Comparison of ENCODE assay signal across 10 cellular contexts in genomic region chr2:215410932-215411285, GRCh38. TPM values are rescaled to one million over a fixed set of nuclear protein-coding genes. Genes with fewer than 3 reads are reported as not detected.
A peak's percentile ranks its signal among the peaks of the same experiment; 100 is the strongest.
DNase-seq lines count a peak whose midpoint lies in the region; ATAC-seq and TF ChIP-seq lines count a peak whose summit lies in the region.
"Had no signal": no experiment of that assay in that cellular context is flagged by ENCODE, and none has a peak within 500 bp of the region (broad histone marks: within the 10 kb centered on the region; RNA-seq: fewer than 3 reads in every experiment).

No MANE protein-coding gene starts in this region.

- peaks cover 85% of the 10 kb centered on the region for H3K36me3 Mint-ChIP-seq in osteocyte (ENCODE audit: unreplicated experiment)

- peak overlapping the region; percentile 87 for H3K27ac Mint-ChIP-seq in osteocyte (ENCODE audit: unreplicated experiment)
- H3K27ac Mint-ChIP-seq: naive thymus-derived CD4-positive, alpha-beta T cell had no signal

- H3K27ac ChIP-seq in coronary artery, result peak overlapping the region; percentile 54 to 78

- H3K4me1 Mint-ChIP-seq in osteocyte (ENCODE audit: unreplicated experiment), result peaks cover 93% of the 10 kb centered on the region

- no peak for TF ChIP-seq CTCF in NB4 (IDR thresholded peaks at IDR 0.05; ENCODE audit: low read depth, low read length)
- TF ChIP-seq CTCF in coronary artery (IDR thresholded peaks at IDR 0.05), result no peak
- no peak for TF ChIP-seq CTCF in osteocyte (IDR thresholded peaks at IDR 0.05)

- DNase-seq in DMS53 treated with DMSO at 0.1 percent for 48 hours (lab: John Stamatoyannopoulos, UW; ENCODE audit: unreplicated experiment) (peak; percentile 10), NB4 (ENCODE audit: low read depth) (peak; percentile 55), coronary artery (ENCODE audit: low spot score) (no peak), osteocyte (ENCODE audit: extremely low spot score, unreplicated experiment) (no peak), NCI-H526 treated with DMSO at 0.1 percent for 48 hours (lab: John Stamatoyannopoulos, UW) (no peak), NCI-H2107 treated with DMSO at 0.1 percent for 48 hours (lab: John Stamatoyannopoulos, UW; ENCODE audit: unreplicated experiment) (no peak)
- DNase-seq: naive thymus-derived CD4-positive, alpha-beta T cell had no signal

- no peak overlapping the region for H3K4me3 ChIP-seq in NB4 (ENCODE audit: low read depth, low read length)
- H3K4me3 ChIP-seq in coronary artery, result no peak overlapping the region

- ATAC-seq in HG02610 (IDR thresholded peaks at IDR 0.05; ENCODE audit: unreplicated experiment) (no peak), GM18873 (IDR thresholded peaks at IDR 0.05; ENCODE audit: low FRiP score, unreplicated experiment) (no peak)
- ATAC-seq: naive thymus-derived CD4-positive, alpha-beta T cell; Panc1 had no signal

- H3K27me3 Mint-ChIP-seq in osteocyte (ENCODE audit: unreplicated experiment), result no peaks in the 10 kb centered on the region

- no peak for TF ChIP-seq POLR2A in NB4 (IDR thresholded peaks at IDR 0.05; ENCODE audit: extremely low read depth, insufficient read length)

- no peaks in the 10 kb centered on the region for H3K9me3 Mint-ChIP-seq in osteocyte (ENCODE audit: unreplicated experiment)

- H3K4me3 Mint-ChIP-seq in osteocyte (ENCODE audit: unreplicated experiment), result peak overlapping the region; percentile 38
- H3K4me3 Mint-ChIP-seq: naive thymus-derived CD4-positive, alpha-beta T cell had no signal

RNA-seq across cellular contexts. Expression of gene FN1, which starts 25.0 kb away (rescaled TPM):
- 16,854 and 18,487 TPM in 2 replicates for total RNA-seq in osteocyte

Comparison
In these comparisons a context has a peak if more than half of its experiments do, and no peak if none do; other contexts are left out.
1. DNase-seq: peak in DMS53 treated with DMSO at 0.1 percent for 48 hours (single experiment) and NB4 (single experiment); none in coronary artery (single experiment), osteocyte (single experiment), NCI-H526 treated with DMSO at 0.1 percent for 48 hours (single experiment) and NCI-H2107 treated with DMSO at 0.1 percent for 48 hours (single experiment).